Comparison of ENCODE assay signal across 8 cellular contexts in genomic region chr4:36244257-36245084, GRCh38. TPM values are rescaled to one million over a fixed set of nuclear protein-coding genes. Genes with fewer than 3 reads are reported as not detected.
DNase-seq lines count a peak whose midpoint lies in the region; ATAC-seq and TF ChIP-seq lines count a peak whose summit lies in the region.

Gene ARAP2, minus strand, starts transcription at chr4:36244514. Its CDS starts 15,028 bp downstream, at chr4:36229486.

- intact Hi-C loops in sigmoid colon (cut with DNase I): no loop called here

- peak; percentile 58 for ATAC-seq in GM19463 (IDR thresholded peaks at IDR 0.05; ENCODE audit: unreplicated experiment)

- H3K36me3 ChIP-seq in adipocyte (ENCODE audit: control insufficient read depth, insufficient read depth, low read length, severe bottlenecking) (no peaks in the 10 kb centered on the region), hepatocyte (replicated peaks; ENCODE audit: insufficient read depth, low read depth) (no peaks in the 10 kb centered on the region), sigmoid colon (no peaks in the 10 kb centered on the region)

- TF ChIP-seq POLR2A in sigmoid colon (IDR thresholded peaks at IDR 0.05): no peak

- H3K9me2 ChIP-seq in hepatocyte (replicated peaks; ENCODE audit: insufficient read depth): no peaks in the 10 kb centered on the region

- TF ChIP-seq CTCF in hepatocyte (IDR thresholded peaks at IDR 0.05; ENCODE audit: poor library complexity) (peak; percentile 24), sigmoid colon (IDR thresholded peaks at IDR 0.05) (no peak)

- H3K4me3 ChIP-seq in adipocyte (ENCODE audit: low read length) (peak within 1 kb of the TSS; percentile 77), hepatocyte (peak within 1 kb of the TSS; percentile 89), sigmoid colon (peak within 1 kb of the TSS; percentile 46 to 66 (median 65))

- H3K79me2 ChIP-seq in hepatocyte: peaks cover 27% of the 10 kb centered on the region

- H3K9ac ChIP-seq in adipocyte (ENCODE audit: low read length): no peak within 1 kb of the TSS

- 3% methylated on average over 64 of the region's 81 CpGs for WGBS in hepatocyte (ENCODE audit: low lambda C conversion rate, missing lambda C conversion rate)
- WGBS in sigmoid colon, 2 donors: 2% methylated on average over 81 of the region's 81 CpGs

- H3K4me1 ChIP-seq in adipocyte (ENCODE audit: control insufficient read depth, insufficient read depth, low read length) (no peaks in the 10 kb centered on the region), hepatocyte (ENCODE audit: insufficient read depth) (no peaks in the 10 kb centered on the region), sigmoid colon (peaks cover 0 to 13% (median 3%) of the 10 kb centered on the region in 4 donors)

- no peak for TF ChIP-seq EP300 in sigmoid colon (IDR thresholded peaks at IDR 0.05)

- H3K27ac ChIP-seq in hepatocyte (peak within 1 kb of the TSS; percentile 94), sigmoid colon (peak within 1 kb of the TSS; percentile 74 to 83 (median 79))

- H2AFZ ChIP-seq in hepatocyte: peak within 1 kb of the TSS; percentile 79

- H4K20me1 ChIP-seq in hepatocyte (ENCODE audit: insufficient read depth, poor library complexity, severe bottlenecking): no peaks in the 10 kb centered on the region

- H3K9me3 ChIP-seq in adipocyte (ENCODE audit: control insufficient read depth, low read length) (no peaks in the 10 kb centered on the region), hepatocyte (ENCODE audit: low read depth) (no peaks in the 10 kb centered on the region), sigmoid colon (no peaks in the 10 kb centered on the region)

- H3K27me3 ChIP-seq in adipocyte (replicated peaks; ENCODE audit: control insufficient read depth, insufficient read depth, low read length) (peaks cover 29% of the 10 kb centered on the region), hepatocyte (no peaks in the 10 kb centered on the region), sigmoid colon (peaks cover 0 to 17% (median 0%) of the 10 kb centered on the region in 3 donors)

- DNase-seq in COLO829 (ENCODE audit: low spot score): peak; percentile 3
- DNase-seq in HPDE6-E6E7 (ENCODE audit: extremely low spot score): peak; percentile 87
- peak; percentile 68 for DNase-seq in SW480 (ENCODE audit: low spot score)
- peak; percentile 9 for DNase-seq in adipocyte (ENCODE audit: low read depth)
- peak; percentile 90 for DNase-seq in hepatocyte (ENCODE audit: low spot score)
- peak; percentile 67 for DNase-seq in sigmoid colon
- DNase-seq in AG08395 (ENCODE audit: low spot score): no peak

- peak within 1 kb of the TSS; percentile 83 for H3K4me2 ChIP-seq in hepatocyte

RNA-seq across cellular contexts. Expression of gene ARAP2, which starts in this region (rescaled TPM):
- total RNA-seq in hepatocyte (11.7 and 22.7 TPM in 2 replicates), sigmoid colon (10 to 100 TPM; 16.9 to 22.9 (median 21.5) TPM)
- polyA plus RNA-seq in hepatocyte (5.9 and 8.8 TPM in 2 replicates), sigmoid colon (1 to 10 TPM; 3.6 to 6.7 (median 5.1) TPM)
